In the genomic region with DNA sequence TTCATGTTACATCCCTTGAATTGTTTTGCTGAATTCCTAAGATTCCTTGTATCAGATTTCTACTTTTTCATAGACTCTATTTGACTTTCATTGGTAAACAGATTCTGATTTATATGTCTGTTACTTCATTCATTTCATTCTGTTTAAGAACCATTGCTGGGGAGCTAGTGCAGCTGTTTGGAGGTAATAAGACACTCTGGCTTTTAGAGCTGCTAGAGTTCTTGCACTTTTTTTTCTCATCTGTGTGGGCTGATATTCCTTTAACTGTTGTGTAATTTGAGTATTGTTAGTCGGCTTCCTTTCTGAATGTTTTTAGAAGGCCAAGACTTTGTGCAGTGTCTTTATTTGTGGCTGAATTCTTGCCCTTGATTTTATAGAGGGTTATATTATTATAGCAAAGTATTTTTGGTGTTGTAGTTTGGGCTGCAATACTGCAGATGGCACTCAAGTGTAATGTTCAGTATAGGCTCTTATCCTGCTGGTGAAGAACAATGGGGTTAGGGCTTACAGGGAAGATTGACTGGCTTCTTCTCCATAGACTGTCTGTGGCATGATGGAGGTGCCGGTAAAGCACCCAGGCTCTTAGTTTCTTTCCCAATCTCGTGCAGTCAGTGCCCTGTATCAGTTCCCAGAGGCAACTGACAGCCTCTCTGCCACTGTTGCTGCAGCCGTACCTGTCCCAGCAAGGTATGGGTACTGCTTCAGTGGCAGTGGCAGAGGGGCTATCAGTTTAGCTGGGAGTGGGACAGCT, we compare ENCODE assay signal across 8 cellular contexts.
DNase-seq lines count a peak whose midpoint lies in the region; ATAC-seq and TF ChIP-seq lines count a peak whose summit lies in the region.

No MANE protein-coding gene starts in this region.

- no peaks in the 10 kb centered on the region for H3K27me3 ChIP-seq in dorsolateral prefrontal cortex

- intact Hi-C loops in dorsolateral prefrontal cortex (cut with DNase I): no loop called here

- H3K4me1 Mint-ChIP-seq in T-helper 17 cell: no peaks in the 10 kb centered on the region

- H3K4me3 Mint-ChIP-seq in T-helper 17 cell: no peak overlapping the region

- peaks cover 2% of the 10 kb centered on the region for H3K9me3 ChIP-seq in T-helper 17 cell (ENCODE audit: control insufficient read depth, low read length, poor library complexity, severe bottlenecking)

- no peak overlapping the region for H3K4me3 ChIP-seq in fibroblast of pulmonary artery (replicated peaks; ENCODE audit: low read depth, low read length)
- H3K4me3 ChIP-seq in dorsolateral prefrontal cortex: no peak overlapping the region

- no peak overlapping the region for H3K27ac ChIP-seq in dorsolateral prefrontal cortex

- no peak overlapping the region for H3K27ac Mint-ChIP-seq in T-helper 17 cell

- TF ChIP-seq CTCF in AG09319 (IDR thresholded peaks at IDR 0.05; ENCODE audit: low read depth, low read length) (peak; percentile 68), fibroblast of pulmonary artery (IDR thresholded peaks at IDR 0.05; ENCODE audit: low read length, missing control alignments) (peak; percentile 74), dorsolateral prefrontal cortex (IDR thresholded peaks at IDR 0.05 in 54 of 56, conservative IDR thresholded peaks at IDR 0.05 in 2 of 56; ENCODE audit: low read depth in 1 of 56, partially characterized antibody in 56 of 56) (no peak)

- peak; percentile 32 for DNase-seq in AG09319 (ENCODE audit: extremely low read depth, low read depth)
- DNase-seq in NCI-H82 (lab: John Stamatoyannopoulos, UW): peak; percentile 40
- DNase-seq in fibroblast of pulmonary artery (ENCODE audit: low read depth): peak; percentile 82
- DNase-seq in stimulated activated CD4-positive, alpha-beta T cell treated with anti-CD3 and anti-CD28 coated beads, Interleukin-4, amount 100 ng/mL, for 4 hours: no peak
- DNase-seq in dorsolateral prefrontal cortex: no peak
- no peak for DNase-seq in T-helper 17 cell

- H3K27me3 Mint-ChIP-seq in T-helper 17 cell: no peaks in the 10 kb centered on the region

- peak; percentile 92 for ATAC-seq in GM19035 (IDR thresholded peaks at IDR 0.05; ENCODE audit: unreplicated experiment)
- peak; percentile 75 for ATAC-seq in HG03280 (IDR thresholded peaks at IDR 0.05; ENCODE audit: unreplicated experiment)
- no peak for ATAC-seq in T-helper 17 cell

- no peaks in the 10 kb centered on the region for H3K36me3 Mint-ChIP-seq in T-helper 17 cell (ENCODE audit: low read depth)

Comparison
In these comparisons a context has a peak if more than half of its experiments do, and no peak if none do; other contexts are left out.
1. DNase-seq: peak in AG09319 (single experiment), NCI-H82 (single experiment) and fibroblast of pulmonary artery (single experiment); none in stimulated activated CD4-positive, alpha-beta T cell treated with anti-CD3 and anti-CD28 coated beads, Interleukin-4, amount 100 ng/mL, for 4 hours (0 of 2), dorsolateral prefrontal cortex (0 of 10) and T-helper 17 cell (0 of 3).
2. CTCF ChIP-seq: peak in AG09319 (single experiment) and fibroblast of pulmonary artery (single experiment); none in dorsolateral prefrontal cortex (0 of 56).